ENCODE assay signal across 10 cellular contexts in the genomic region with DNA sequence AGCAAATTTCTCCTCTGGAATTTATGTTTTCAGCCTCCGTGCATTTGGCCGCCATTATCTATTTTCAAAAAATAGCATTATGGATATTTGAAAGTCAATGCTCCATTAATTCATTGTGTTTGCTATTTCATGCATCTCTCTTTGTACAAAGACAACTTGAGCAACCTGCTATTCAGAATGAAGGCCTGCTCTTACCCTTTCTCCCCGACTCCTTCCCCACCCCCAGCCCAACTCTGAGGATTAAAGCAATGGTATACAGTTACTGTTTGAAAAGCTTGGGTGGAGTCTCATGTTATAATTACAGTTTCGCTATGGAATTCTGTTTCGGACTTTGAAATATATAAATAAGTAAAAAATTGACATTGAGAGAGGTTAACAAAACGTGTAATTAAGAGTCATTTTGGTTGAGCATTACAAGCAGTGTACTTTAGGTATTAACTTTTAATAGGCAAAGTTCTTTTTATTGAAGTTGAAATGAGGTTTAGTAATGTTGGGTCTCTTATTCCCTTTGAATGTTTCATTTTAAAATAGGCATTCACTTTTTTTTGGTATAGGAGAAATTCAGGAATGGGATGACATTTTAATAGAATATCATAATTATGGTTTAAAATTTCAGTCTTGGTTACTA.
DNase-seq lines count a peak whose midpoint lies in the region; FAIRE-seq and TF ChIP-seq lines count a peak whose summit lies in the region.
"Had no signal": no experiment of that assay in that cellular context is flagged by ENCODE, and none has a peak within 500 bp of the region (broad histone marks: within the 10 kb centered on the region; RNA-seq: fewer than 3 reads in every experiment).

No MANE protein-coding gene starts in this region.

- no peak for TF ChIP-seq CTCF in CD14-positive monocyte (IDR thresholded peaks at IDR 0.05)
- TF ChIP-seq CTCF in bronchial epithelial cell (IDR thresholded peaks at IDR 0.05; ENCODE audit: insufficient read depth, low read length, severe bottlenecking): no peak
- TF ChIP-seq CTCF in nephron (IDR thresholded peaks at IDR 0.05; ENCODE audit: unreplicated experiment in 3 of 3): no peak

- H3K27ac ChIP-seq in caudate nucleus (ENCODE audit: low read depth, low read length): no peak overlapping the region

- DNase-seq in CD14-positive monocyte (ENCODE audit: low spot score): no peak
- peak; percentile 35 for DNase-seq in MG63
- DNase-seq in bronchial epithelial cell (ENCODE audit: low read depth): peak; percentile 28
- DNase-seq in NOMO-1 (lab: John Stamatoyannopoulos, UW; ENCODE audit: unreplicated experiment in 2 of 2): no peak
- DNase-seq in caudate nucleus (lab: John Stamatoyannopoulos, UW): no peak
- no peak for DNase-seq in D341Med (ENCODE audit: low spot score)
- no peak for DNase-seq in ecto neural progenitor cell (ENCODE audit: low spot score)
- DNase-seq: DMS 273 treated with DMSO at 0.1 percent for 48 hours, NCI-H510A had no signal

- H3K36me3 Mint-ChIP-seq in CD14-positive monocyte (peaks cover 10 to 15% of the 10 kb centered on the region in 2 donors), nephron (ENCODE audit: low read depth) (peaks cover 38% of the 10 kb centered on the region)

- no peak for FAIRE-seq in bronchial epithelial cell (lab: Jason Lieb, UNC)

- H3K4me3 Mint-ChIP-seq in CD14-positive monocyte: no peak overlapping the region
- H3K4me3 Mint-ChIP-seq in nephron: peak overlapping the region; percentile 16 to 31 (median 19)

- intact Hi-C loops in CD14-positive monocyte (cut with micrococcal nuclease): loop anchor here (5.0 to 10.0 kb wide), 2 partner anchors 50 to 92 kb away; a partner anchor contains a TSS

- H3K27me3 Mint-ChIP-seq in CD14-positive monocyte (ENCODE audit: low read depth in 3 of 3) (peaks cover 0 to 5% (median 0%) of the 10 kb centered on the region in 3 donors), nephron (ENCODE audit: low read depth) (no peaks in the 10 kb centered on the region)

- peak overlapping the region; percentile 24 for H3K4me3 ChIP-seq in MG63
- no peak overlapping the region for H3K4me3 ChIP-seq in bronchial epithelial cell (ENCODE audit: low read depth, low read length)

- H3K9me3 Mint-ChIP-seq in CD14-positive monocyte (peaks cover 0 to 3% (median 0%) of the 10 kb centered on the region in 7 donors), nephron (no peaks in the 10 kb centered on the region)

- H3K4me1 Mint-ChIP-seq in CD14-positive monocyte: peaks cover 42% of the 10 kb centered on the region
- H3K4me1 Mint-ChIP-seq in nephron: peaks cover 41% of the 10 kb centered on the region

- H3K27me3 ChIP-seq in MG63 (no peaks in the 10 kb centered on the region), bronchial epithelial cell (ENCODE audit: control insufficient read depth, insufficient read depth, low read length) (no peaks in the 10 kb centered on the region)

- H3K9me3 ChIP-seq in MG63: no peaks in the 10 kb centered on the region

- H3K36me3 ChIP-seq in MG63 (no peaks in the 10 kb centered on the region), bronchial epithelial cell (ENCODE audit: control insufficient read depth, insufficient read depth, low read length) (no peaks in the 10 kb centered on the region)

- H3K27ac Mint-ChIP-seq in CD14-positive monocyte: peak overlapping the region in 4 of 7 donors; percentile 97 to 100 (median 99)
- peak overlapping the region; percentile 79 to 87 (median 85) for H3K27ac Mint-ChIP-seq in nephron

Comparison
In these comparisons a context has a peak if more than half of its experiments do, and no peak if none do; other contexts are left out.
1. DNase-seq: peak in MG63 (single experiment) and bronchial epithelial cell (single experiment); none in CD14-positive monocyte (single experiment), NOMO-1 (0 of 2), caudate nucleus (0 of 61), D341Med (single experiment) and ecto neural progenitor cell (single experiment).
2. H3K4me3 Mint-ChIP-seq: peak in nephron (3 of 3); none in CD14-positive monocyte (0 of 2).